ENCODE assay signal across 8 cellular contexts in the genomic region with DNA sequence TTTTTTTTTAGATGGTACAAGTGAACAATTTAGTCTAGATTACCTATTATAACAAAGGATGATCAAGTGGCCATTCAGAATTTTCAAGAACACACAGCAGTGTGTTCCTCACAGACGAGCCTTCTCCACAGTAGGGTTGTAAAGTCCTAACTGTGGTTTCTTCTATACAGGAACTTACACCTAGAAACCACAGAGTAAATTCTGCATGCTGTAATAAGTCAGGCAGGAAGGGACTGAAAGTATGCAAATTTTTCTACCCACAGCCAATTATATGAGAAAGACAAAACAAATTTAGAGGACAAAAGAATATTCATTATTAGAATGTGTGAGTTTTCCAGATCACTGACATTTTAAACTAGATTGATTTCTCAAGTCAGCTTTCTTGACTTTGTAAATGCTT.
A peak's percentile ranks its signal among the peaks of the same experiment; 100 is the strongest.
DNase-seq lines count a peak whose midpoint lies in the region; ATAC-seq and TF ChIP-seq lines count a peak whose summit lies in the region.

No MANE protein-coding gene starts in this region.

- no peaks in the 10 kb centered on the region for H3K9me3 Mint-ChIP-seq in activated CD8-positive, alpha-beta memory T cell treated with anti-CD3 and anti-CD28 coated beads, Interleukin-2, amount 10 ng/mL, durations not matched to agents 7 days and 5 days (ENCODE audit: low read depth)
- H3K9me3 Mint-ChIP-seq in osteocyte (ENCODE audit: unreplicated experiment) = no peaks in the 10 kb centered on the region

- ATAC-seq in activated CD8-positive, alpha-beta memory T cell treated with anti-CD3 and anti-CD28 coated beads, Interleukin-2, amount 10 ng/mL, durations not matched to agents 7 days and 5 days = peak; percentile 96
- ATAC-seq in HG03025 (IDR thresholded peaks at IDR 0.05; ENCODE audit: low FRiP score, unreplicated experiment) = peak; percentile 90

- TF ChIP-seq CTCF in osteocyte (IDR thresholded peaks at IDR 0.05) (no peak), GM10266 (IDR thresholded peaks at IDR 0.05; ENCODE audit: control insufficient read depth, insufficient read depth, low read depth, missing control alignments) (no peak)

- DNase-seq in activated CD8-positive, alpha-beta memory T cell treated with anti-CD3 and anti-CD28 coated beads, Interleukin-2, amount 10 ng/mL, durations not matched to agents 7 days and 5 days = no peak
- no peak for DNase-seq in activated CD8-positive, alpha-beta memory T cell treated with anti-CD3 and anti-CD28 coated beads for 24 hours
- DNase-seq in RPMI8226 (peak; percentile 54), osteocyte (ENCODE audit: extremely low spot score, unreplicated experiment) (no peak), pons (ENCODE audit: low spot score) (no peak), SHP77 treated with DMSO at 0.1 percent for 48 hours (lab: John Stamatoyannopoulos, UW) (no peak), GM10266 (ENCODE audit: extremely low spot score) (no peak)

- H3K27me3 Mint-ChIP-seq in activated CD8-positive, alpha-beta memory T cell treated with anti-CD3 and anti-CD28 coated beads, Interleukin-2, amount 10 ng/mL, durations not matched to agents 7 days and 5 days = no peaks in the 10 kb centered on the region
- H3K27me3 Mint-ChIP-seq in osteocyte (ENCODE audit: unreplicated experiment) = no peaks in the 10 kb centered on the region

- H3K4me1 Mint-ChIP-seq in activated CD8-positive, alpha-beta memory T cell treated with anti-CD3 and anti-CD28 coated beads, Interleukin-2, amount 10 ng/mL, durations not matched to agents 7 days and 5 days = peaks cover 53% of the 10 kb centered on the region
- peaks cover 62% of the 10 kb centered on the region for H3K4me1 Mint-ChIP-seq in osteocyte (ENCODE audit: unreplicated experiment)

- H3K27ac Mint-ChIP-seq in activated CD8-positive, alpha-beta memory T cell treated with anti-CD3 and anti-CD28 coated beads, Interleukin-2, amount 10 ng/mL, durations not matched to agents 7 days and 5 days = peak overlapping the region; percentile 80
- peak overlapping the region; percentile 39 for H3K27ac Mint-ChIP-seq in osteocyte (ENCODE audit: unreplicated experiment)

- H3K36me3 Mint-ChIP-seq in activated CD8-positive, alpha-beta memory T cell treated with anti-CD3 and anti-CD28 coated beads, Interleukin-2, amount 10 ng/mL, durations not matched to agents 7 days and 5 days = peaks cover 19% of the 10 kb centered on the region
- H3K36me3 Mint-ChIP-seq in osteocyte (ENCODE audit: unreplicated experiment) = peaks cover 12% of the 10 kb centered on the region

- H3K4me3 Mint-ChIP-seq in activated CD8-positive, alpha-beta memory T cell treated with anti-CD3 and anti-CD28 coated beads, Interleukin-2, amount 10 ng/mL, durations not matched to agents 7 days and 5 days = no peak overlapping the region
- H3K4me3 Mint-ChIP-seq in osteocyte (ENCODE audit: unreplicated experiment) = no peak overlapping the region

- CTCF ChIA-PET in activated CD8-positive, alpha-beta memory T cell treated with anti-CD3 and anti-CD28 coated beads, Interleukin-2, amount 10 ng/mL, durations not matched to agents 7 days and 5 days (lab: Charles Lee) = interaction anchor here (1.0 to 2.6 kb wide), 3 partner anchors 10 to 71 kb away, joined by 3 to 11 read pairs (median 4); no protein-coding TSS in a partner anchor
